ENCODE assay signal across 16 cellular contexts in genomic region chr22:46103181-46103580, GRCh38. TPM values are rescaled to one million over a fixed set of nuclear protein-coding genes. Genes with fewer than 3 reads are reported as not detected.
A peak's percentile ranks its signal among the peaks of the same experiment; 100 is the strongest.
DNase-seq lines count a peak whose midpoint lies in the region; ATAC-seq, FAIRE-seq and TF ChIP-seq lines count a peak whose summit lies in the region.
"Had no signal": no experiment of that assay in that cellular context is flagged by ENCODE, and none has a peak within 500 bp of the region (broad histone marks: within the 10 kb centered on the region; RNA-seq: fewer than 3 reads in every experiment).

No MANE protein-coding gene starts in this region.

- TF ChIP-seq CTCF in A549 (IDR thresholded peaks at IDR 0.05): no peak
- TF ChIP-seq CTCF in fibroblast of lung (conservative IDR thresholded peaks at IDR 0.05 in 1 of 2, IDR thresholded peaks at IDR 0.05 in 1 of 2; ENCODE audit: low read depth in 1 of 2, low read length in 2 of 2): no peak

- no peak overlapping the region for H3K4me3 ChIP-seq in A549
- H3K4me3 ChIP-seq in fibroblast of lung (replicated peaks in 1 of 4; ENCODE audit: control extremely low read depth in 1 of 4, insufficient read depth in 1 of 4, low read depth in 3 of 4, low read length in 4 of 4): no peak overlapping the region
- no peak overlapping the region for H3K4me3 ChIP-seq in skeletal muscle satellite cell (ENCODE audit: low read length)

- DNase-seq in A549 (ENCODE audit: low read depth in 1 of 2, low spot score in 1 of 2) (no peak), T-helper 17 cell (no peak), fibroblast of lung (ENCODE audit: low read depth in 2 of 2) (no peak), hippocampal formation (lab: John Stamatoyannopoulos, UW) (no peak), SW 1271 (lab: John Stamatoyannopoulos, UW) (no peak)
- DNase-seq: NCI-H2107, NCI-H774 had no signal

- H3K36me3 Mint-ChIP-seq in T-helper 17 cell (ENCODE audit: low read depth): no peaks in the 10 kb centered on the region
- H3K36me3 Mint-ChIP-seq: activated naive CD8-positive, alpha-beta T cell had no signal

- no peaks in the 10 kb centered on the region for H3K27me3 ChIP-seq in fibroblast of lung (ENCODE audit: control insufficient read depth, insufficient read depth, low read length)
- H3K27me3 ChIP-seq in skeletal muscle satellite cell (ENCODE audit: control insufficient read depth, insufficient read depth, low read length): no peaks in the 10 kb centered on the region

- no peaks in the 10 kb centered on the region for H3K9me3 ChIP-seq in A549
- no peaks in the 10 kb centered on the region for H3K9me3 ChIP-seq in T-helper 17 cell (ENCODE audit: control insufficient read depth, low read length, poor library complexity, severe bottlenecking)
- no peaks in the 10 kb centered on the region for H3K9me3 ChIP-seq in fibroblast of lung (ENCODE audit: control insufficient read depth, insufficient read depth, low read depth, low read length)
- no peaks in the 10 kb centered on the region for H3K9me3 ChIP-seq in skeletal muscle satellite cell (replicated peaks; ENCODE audit: low read length)

- H3K4me3 Mint-ChIP-seq in T-helper 17 cell: no peak overlapping the region
- H3K4me3 Mint-ChIP-seq: activated naive CD8-positive, alpha-beta T cell; T-helper 2 cell treated with Interferon-gamma antibody and Interleukin-4, amounts not matched to agents 5 μg/mL and 100 μg/mL, for 36 hours had no signal

- no peak for TF ChIP-seq POLR2A in A549 (IDR thresholded peaks at IDR 0.05; ENCODE audit: low read length)

- peak overlapping the region; percentile 93 to 98; a peak in 5 of 6 replicates for H3K27ac ChIP-seq in A549
- peak overlapping the region; percentile 74 for H3K27ac ChIP-seq in fibroblast of lung (ENCODE audit: insufficient read depth, low read length)
- H3K27ac ChIP-seq: parathyroid adenoma had no signal

- no peak overlapping the region for H2AFZ ChIP-seq in fibroblast of lung (ENCODE audit: low read length)
- H2AFZ ChIP-seq: parathyroid adenoma had no signal

- H3K27me3 Mint-ChIP-seq in T-helper 17 cell: no peaks in the 10 kb centered on the region
- H3K27me3 Mint-ChIP-seq: activated naive CD8-positive, alpha-beta T cell had no signal

- peak overlapping the region; percentile 81; the same call in 2 of the 3 replicates for H3K4me2 ChIP-seq in A549
- H3K4me2 ChIP-seq in fibroblast of lung (ENCODE audit: extremely low read depth, insufficient read depth, low read length): no peak overlapping the region
- H3K4me2 ChIP-seq in skeletal muscle satellite cell (ENCODE audit: low read length): peak overlapping the region; percentile 39

- TF ChIP-seq RAD21 in A549 (conservative IDR thresholded peaks at IDR 0.05 in 1 of 2, IDR thresholded peaks at IDR 0.05 in 1 of 2): no peak

- POLR2A ChIA-PET in A549 (lab: Yijun Ruan, JAX): no interaction called here

- peaks cover 2% of the 10 kb centered on the region for H4K20me1 ChIP-seq in fibroblast of lung (ENCODE audit: control insufficient read depth, extremely low read depth, insufficient read depth, low read length)

- peaks cover 99% of the 10 kb centered on the region for H3K79me2 ChIP-seq in fibroblast of lung (ENCODE audit: control insufficient read depth, insufficient read depth, low read length)

- H3K9ac ChIP-seq in fibroblast of lung (ENCODE audit: insufficient read depth, low read length) (no peak overlapping the region), skeletal muscle satellite cell (ENCODE audit: low read depth, low read length) (peak overlapping the region; percentile 66)
- H3K9ac ChIP-seq: parathyroid adenoma had no signal

- FAIRE-seq in A549 (lab: Jason Lieb, UNC): no peak
- FAIRE-seq: D721Med, GM19239, keratinocyte had no signal

- H3K4me1 ChIP-seq in A549 (peaks cover 92% of the 10 kb centered on the region), fibroblast of lung (ENCODE audit: control insufficient read depth, extremely low read depth, insufficient read depth, low read length) (peaks cover 54% of the 10 kb centered on the region), skeletal muscle satellite cell (ENCODE audit: control insufficient read depth, insufficient read depth, low read length) (peaks cover 99% of the 10 kb centered on the region)
- H3K4me1 ChIP-seq: parathyroid adenoma had no signal

- CTCF ChIA-PET in A549 (lab: Yijun Ruan, JAX): no interaction called here

- peak overlapping the region; percentile 51 for H3K27ac Mint-ChIP-seq in T-helper 17 cell
- H3K27ac Mint-ChIP-seq: activated naive CD8-positive, alpha-beta T cell; T-helper 2 cell treated with Interferon-gamma antibody and Interleukin-4, amounts not matched to agents 5 μg/mL and 100 μg/mL, for 36 hours had no signal

- H3K4me1 Mint-ChIP-seq in T-helper 17 cell: peaks cover 2% of the 10 kb centered on the region

- peaks cover 77% of the 10 kb centered on the region for H3K36me3 ChIP-seq in fibroblast of lung (ENCODE audit: control insufficient read depth, insufficient read depth, low read length)
- peaks cover 93% of the 10 kb centered on the region for H3K36me3 ChIP-seq in skeletal muscle satellite cell (ENCODE audit: insufficient read depth, low read length)

- 100% methylated on average over 1 of the region's 13 CpGs for WGBS in A549 (ENCODE audit: missing lambda C conversion rate)

- no peak for TF ChIP-seq EP300 in A549 (IDR thresholded peaks at IDR 0.05)

- ATAC-seq in A549 (no peak), T-helper 17 cell (no peak), HG03521 (IDR thresholded peaks at IDR 0.05; ENCODE audit: unreplicated experiment) (no peak), GM18502 (IDR thresholded peaks at IDR 0.05; ENCODE audit: poor library complexity, unreplicated experiment) (no peak)

TF ChIP-seq in A549, 52 proteins besides CTCF, POLR2A, EP300 and RAD21:
- TF ChIP-seq FOXS1 (CRISPR knock-in tag; IDR thresholded peaks at IDR 0.05) (no peak), PHF8 (IDR thresholded peaks at IDR 0.05; ENCODE audit: borderline replicate concordance, low read depth) (no peak), HEYL (CRISPR knock-in tag; IDR thresholded peaks at IDR 0.05) (no peak), HOXB13 (CRISPR knock-in tag; IDR thresholded peaks at IDR 0.05; ENCODE audit: low read depth) (no peak), JUNB (IDR thresholded peaks at IDR 0.05) (no peak), CHD2 (IDR thresholded peaks at IDR 0.05; ENCODE audit: low read length, partially characterized antibody) (no peak), NFE2L2 (conservative IDR thresholded peaks at IDR 0.05; ENCODE audit: low read length) (no peak), EHF (CRISPR knock-in tag; IDR thresholded peaks at IDR 0.05) (no peak), ZC3H11A (IDR thresholded peaks at IDR 0.05) (no peak), CEBPB (IDR thresholded peaks at IDR 0.05) (no peak), GATA3 (IDR thresholded peaks at IDR 0.05; ENCODE audit: borderline replicate concordance) (no peak)
- TF ChIP-seq, protein P1, sequence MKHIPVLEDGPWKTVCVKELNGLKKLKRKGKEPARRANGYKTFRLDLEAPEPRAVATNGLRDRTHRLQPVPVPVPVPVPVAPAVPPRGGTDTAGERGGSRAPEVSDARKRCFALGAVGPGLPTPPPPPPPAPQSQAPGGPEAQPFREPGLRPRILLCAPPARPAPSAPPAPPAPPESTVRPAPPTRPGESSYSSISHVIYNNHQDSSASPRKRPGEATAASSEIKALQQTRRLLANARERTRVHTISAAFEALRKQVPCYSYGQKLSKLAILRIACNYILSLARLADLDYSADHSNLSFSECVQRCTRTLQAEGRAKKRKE (CRISPR knock-in tag; IDR thresholded peaks at IDR 0.05; ENCODE audit: low read depth): no peak
- TF ChIP-seq, protein P2, sequence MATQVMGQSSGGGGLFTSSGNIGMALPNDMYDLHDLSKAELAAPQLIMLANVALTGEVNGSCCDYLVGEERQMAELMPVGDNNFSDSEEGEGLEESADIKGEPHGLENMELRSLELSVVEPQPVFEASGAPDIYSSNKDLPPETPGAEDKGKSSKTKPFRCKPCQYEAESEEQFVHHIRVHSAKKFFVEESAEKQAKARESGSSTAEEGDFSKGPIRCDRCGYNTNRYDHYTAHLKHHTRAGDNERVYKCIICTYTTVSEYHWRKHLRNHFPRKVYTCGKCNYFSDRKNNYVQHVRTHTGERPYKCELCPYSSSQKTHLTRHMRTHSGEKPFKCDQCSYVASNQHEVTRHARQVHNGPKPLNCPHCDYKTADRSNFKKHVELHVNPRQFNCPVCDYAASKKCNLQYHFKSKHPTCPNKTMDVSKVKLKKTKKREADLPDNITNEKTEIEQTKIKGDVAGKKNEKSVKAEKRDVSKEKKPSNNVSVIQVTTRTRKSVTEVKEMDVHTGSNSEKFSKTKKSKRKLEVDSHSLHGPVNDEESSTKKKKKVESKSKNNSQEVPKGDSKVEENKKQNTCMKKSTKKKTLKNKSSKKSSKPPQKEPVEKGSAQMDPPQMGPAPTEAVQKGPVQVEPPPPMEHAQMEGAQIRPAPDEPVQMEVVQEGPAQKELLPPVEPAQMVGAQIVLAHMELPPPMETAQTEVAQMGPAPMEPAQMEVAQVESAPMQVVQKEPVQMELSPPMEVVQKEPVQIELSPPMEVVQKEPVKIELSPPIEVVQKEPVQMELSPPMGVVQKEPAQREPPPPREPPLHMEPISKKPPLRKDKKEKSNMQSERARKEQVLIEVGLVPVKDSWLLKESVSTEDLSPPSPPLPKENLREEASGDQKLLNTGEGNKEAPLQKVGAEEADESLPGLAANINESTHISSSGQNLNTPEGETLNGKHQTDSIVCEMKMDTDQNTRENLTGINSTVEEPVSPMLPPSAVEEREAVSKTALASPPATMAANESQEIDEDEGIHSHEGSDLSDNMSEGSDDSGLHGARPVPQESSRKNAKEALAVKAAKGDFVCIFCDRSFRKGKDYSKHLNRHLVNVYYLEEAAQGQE (IDR thresholded peaks at IDR 0.05): no peak
- TF ChIP-seq, protein P3, sequence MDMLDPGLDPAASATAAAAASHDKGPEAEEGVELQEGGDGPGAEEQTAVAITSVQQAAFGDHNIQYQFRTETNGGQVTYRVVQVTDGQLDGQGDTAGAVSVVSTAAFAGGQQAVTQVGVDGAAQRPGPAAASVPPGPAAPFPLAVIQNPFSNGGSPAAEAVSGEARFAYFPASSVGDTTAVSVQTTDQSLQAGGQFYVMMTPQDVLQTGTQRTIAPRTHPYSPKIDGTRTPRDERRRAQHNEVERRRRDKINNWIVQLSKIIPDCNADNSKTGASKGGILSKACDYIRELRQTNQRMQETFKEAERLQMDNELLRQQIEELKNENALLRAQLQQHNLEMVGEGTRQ (IDR thresholded peaks at IDR 0.05): no peak
TF ChIP-seq in A549: peak in this region for 0.

RNA-seq across cellular contexts. Expression of gene PPARA, which starts 47.1 kb away (rescaled TPM):
- 2.8 and 3.7 TPM in 2 replicates for polyA plus RNA-seq in A549 (2011; rRNA removed)
- polyA plus RNA-seq in A549 (2012; cell fraction: cytosol; rRNA removed): 0.99 and 1.5 TPM in 2 replicates
- 0.36 and 0.67 TPM in 2 replicates for polyA plus RNA-seq in A549 (2012; cell fraction: nucleus; rRNA removed)
- polyA plus RNA-seq in A549 (2017; fragmentation: RNase III; extraction: RNeasy Plus Mini Kit Qiagen cat#74134 plus additional on column Dnase treatment): 2.4 to 2.7 TPM (median 2.6 TPM) in 3 replicates
- 8.7 and 10.8 TPM in 2 replicates for polyA minus RNA-seq in A549 (2011; rRNA and poly(A)+ RNA removed)
- 10 to 100 TPM; 11.7 to 12.3 TPM for total RNA-seq in T-helper 17 cell
- total RNA-seq in fibroblast of lung: 14.6 and 17.5 TPM in 2 replicates
- polyA plus RNA-seq in fibroblast of lung: 7.9 and 10.2 TPM in 2 replicates
- polyA plus RNA-seq in fibroblast of lung (2012): 5.4 and 7.3 TPM in 2 replicates
- polyA minus RNA-seq in fibroblast of lung (ENCODE audit: low replicate concordance): 17.7 and 19.3 TPM in 2 replicates
- total RNA-seq in skeletal muscle satellite cell (2012; rRNA removed): 9.0 and 14.2 TPM in 2 replicates
